In genomic region chr2:143128681-143129580, GRCh38 we compare ENCODE assay signal across 10 cellular contexts. TPM values are rescaled to one million over a fixed set of nuclear protein-coding genes. Genes with fewer than 3 reads are reported as not detected.
DNase-seq lines count a peak whose midpoint lies in the region; ATAC-seq and TF ChIP-seq lines count a peak whose summit lies in the region.
"Had no signal": no experiment of that assay in that cellular context is flagged by ENCODE, and none has a peak within 500 bp of the region (broad histone marks: within the 10 kb centered on the region; RNA-seq: fewer than 3 reads in every experiment).

Gene ARHGAP15, plus strand, starts transcription at chr2:143129419.

- H3K36me3 ChIP-seq in mucosa of descending colon (ENCODE audit: low read depth) (no peaks in the 10 kb centered on the region), subcutaneous abdominal adipose tissue (ENCODE audit: control insufficient read depth in 5 of 5, insufficient read depth in 5 of 5, low read length in 5 of 5) (no peaks in the 10 kb centered on the region), mammary epithelial cell (ENCODE audit: insufficient read depth, low read length) (no peaks in the 10 kb centered on the region)

- no peaks in the 10 kb centered on the region for H3K4me1 ChIP-seq in mucosa of descending colon (ENCODE audit: low read depth)
- peaks cover 0 to 3% (median 0%) of the 10 kb centered on the region in 5 donors for H3K4me1 ChIP-seq in subcutaneous abdominal adipose tissue (ENCODE audit: control insufficient read depth in 5 of 5, insufficient read depth in 5 of 5, low read length in 5 of 5)
- H3K4me1 ChIP-seq in mammary epithelial cell (ENCODE audit: insufficient read depth, low read length) = no peaks in the 10 kb centered on the region

- CTCF ChIA-PET in mammary epithelial cell (lab: Charles Lee; ENCODE audit: low non-redundant PET) = no interaction called here

- WGBS in mammary epithelial cell (ENCODE audit: low coverage, missing lambda C conversion rate) = 64% methylated on average over 12 of the region's 13 CpGs

- H3K4me3 ChIP-seq in mucosa of descending colon (no peak within 1 kb of the TSS), subcutaneous abdominal adipose tissue (ENCODE audit: low read depth in 1 of 5, low read length in 5 of 5) (peak within 1 kb of the TSS in 3 of 5 donors; percentile 18 to 29 (median 18)), mammary epithelial cell (replicated peaks in 1 of 3; ENCODE audit: insufficient read depth in 1 of 3, low read depth in 2 of 3, low read length in 3 of 3) (no peak within 1 kb of the TSS)

- H3K79me2 ChIP-seq in mammary epithelial cell (ENCODE audit: insufficient read depth, low read length) = no peaks in the 10 kb centered on the region

- dilution Hi-C loops in mammary epithelial cell (cut with HindIII; ENCODE audit: low sequenced_read_pairs) = no loop called here

- H4K20me1 ChIP-seq in mammary epithelial cell (ENCODE audit: insufficient read depth, low read length) = no peaks in the 10 kb centered on the region

- ATAC-seq in GM18499 (IDR thresholded peaks at IDR 0.05; ENCODE audit: insufficient read depth, unreplicated experiment) = peak; percentile 81
- peak; percentile 91 for ATAC-seq in HG02610 (IDR thresholded peaks at IDR 0.05; ENCODE audit: unreplicated experiment)
- ATAC-seq in mucosa of descending colon = peak; percentile 91

- H3K27me3 ChIP-seq in subcutaneous abdominal adipose tissue (ENCODE audit: control insufficient read depth in 5 of 5, insufficient read depth in 4 of 5, low read length in 5 of 5) (no peaks in the 10 kb centered on the region), mammary epithelial cell (ENCODE audit: insufficient read depth, low read length) (no peaks in the 10 kb centered on the region)

- no peaks in the 10 kb centered on the region for H3K9me3 ChIP-seq in mucosa of descending colon
- no peaks in the 10 kb centered on the region for H3K9me3 ChIP-seq in subcutaneous abdominal adipose tissue (ENCODE audit: control insufficient read depth in 5 of 5, low read length in 5 of 5)
- H3K9me3 ChIP-seq in mammary epithelial cell (replicated peaks; ENCODE audit: insufficient read depth, low read length) = no peaks in the 10 kb centered on the region

- no TSS peak for BruUV-seq in mammary epithelial cell (replicated peaks; lab: Mats Ljungman, UMichigan)

- intact Hi-C loops in mucosa of descending colon (cut with DNase I, micrococcal nuclease) = no loop called here
- intact Hi-C loops in mammary epithelial cell (cut with micrococcal nuclease) = no loop called here

- peak; percentile 81 for DNase-seq in NOMO-1 treated with dmso at 0.1 percent for 144 hours (lab: John Stamatoyannopoulos, UW; ENCODE audit: unreplicated experiment)
- peak; percentile 71 for DNase-seq in activated T-cell treated with anti-CD3 and anti-CD28 coated beads, Interleukin-2, amount 50 U/mL, for 1 hour
- peak; percentile 44 to 61 (median 55) for DNase-seq in mucosa of descending colon
- DNase-seq in NCI-H2196 treated with DMSO at 0.1 percent for 48 hours (lab: John Stamatoyannopoulos, UW; ENCODE audit: unreplicated experiment) = no peak
- no peak for DNase-seq in mammary epithelial cell

- H2AFZ ChIP-seq in mammary epithelial cell (ENCODE audit: low read depth, low read length) = no peak within 1 kb of the TSS

- no peak within 1 kb of the TSS for H3K4me2 ChIP-seq in mammary epithelial cell (ENCODE audit: insufficient read depth, low read depth, low read length)

- TF ChIP-seq CTCF in mucosa of descending colon (IDR thresholded peaks at IDR 0.05) (no peak), mammary epithelial cell (conservative IDR thresholded peaks at IDR 0.05 in 1 of 2, IDR thresholded peaks at IDR 0.05 in 1 of 2; ENCODE audit: extremely low read depth in 1 of 2, insufficient read depth in 1 of 2, low read depth in 1 of 2, low read length in 2 of 2) (no peak)

- in situ Hi-C loops in mammary epithelial cell (cut with MboI; ENCODE audit: low sequenced_read_pairs in 2 of 2) = no loop called here

- H3K9ac ChIP-seq in subcutaneous abdominal adipose tissue (ENCODE audit: low read length in 5 of 5) (peak within 1 kb of the TSS in 1 of 5 donors; percentile 46), mammary epithelial cell (ENCODE audit: insufficient read depth, low read length) (no peak within 1 kb of the TSS)

- H3K27ac ChIP-seq in subcutaneous abdominal adipose tissue (ENCODE audit: low read depth, low read length) (no peak within 1 kb of the TSS), mammary epithelial cell (ENCODE audit: insufficient read depth, low read depth, low read length) (no peak within 1 kb of the TSS)

RNA-seq across cellular contexts. Expression of gene ARHGAP15, which starts in this region (rescaled TPM):
- 1 to 10 TPM; 5.3 to 8.2 (median 5.8) TPM for total RNA-seq in mucosa of descending colon
- total RNA-seq in mammary epithelial cell = not detected
- polyA plus RNA-seq in mammary epithelial cell = not detected
- not detected for polyA minus RNA-seq in mammary epithelial cell
- total RNA-seq: M059J, myocyte had no signal

Comparison
In these comparisons a context has a peak if more than half of its experiments do, and no peak if none do; other contexts are left out.
1. RNA of gene ARHGAP15 (total RNA-seq): 5.3 to 8.2 TPM in mucosa of descending colon; not detected in mammary epithelial cell; every median in the first group is over 4 times any median in the second.
2. DNase-seq: peak in NOMO-1 treated with dmso at 0.1 percent for 144 hours (single experiment), activated T-cell treated with anti-CD3 and anti-CD28 coated beads, Interleukin-2, amount 50 U/mL, for 1 hour (single experiment) and mucosa of descending colon (3 of 3); none in NCI-H2196 treated with DMSO at 0.1 percent for 48 hours (single experiment) and mammary epithelial cell (single experiment).
3. H3K4me3 ChIP-seq: peak in subcutaneous abdominal adipose tissue (3 of 5); none in mucosa of descending colon (single experiment) and mammary epithelial cell (0 of 3).
4. Peak in every context shown above with its lines, with median percentiles within 50 percentile points of each other: ATAC-seq.